In the genomic region with DNA sequence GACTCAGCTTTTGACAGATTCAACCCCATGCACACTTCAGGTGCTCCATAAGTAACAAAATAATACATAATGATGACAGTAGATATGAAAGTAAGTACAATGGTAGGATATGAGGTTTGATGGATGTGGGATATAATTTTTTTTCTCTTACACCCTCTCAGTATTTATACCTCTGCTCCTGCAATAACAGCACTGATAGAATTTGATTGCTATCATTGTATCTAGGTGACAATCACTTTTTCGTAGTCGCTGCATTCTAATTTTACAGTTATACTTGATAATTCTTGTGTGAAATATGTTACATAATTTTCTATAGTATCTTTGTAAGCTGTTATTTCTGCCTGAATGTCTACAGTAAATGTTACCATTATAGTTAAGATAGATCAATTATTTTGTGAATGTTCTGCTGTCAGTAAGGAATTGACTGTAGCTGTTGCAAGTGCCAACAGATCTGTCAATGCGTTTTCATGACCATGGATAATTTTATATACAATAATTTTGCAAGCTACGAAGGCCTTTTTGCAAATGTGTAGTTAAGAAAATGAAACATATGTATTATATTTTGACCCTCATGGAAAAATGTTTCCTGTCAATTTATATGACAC, we compare ENCODE assay signal across 10 cellular contexts.
"Had no signal": no experiment of that assay in that cellular context is flagged by ENCODE, and none has a peak within 500 bp of the region (broad histone marks: within the 10 kb centered on the region; RNA-seq: fewer than 3 reads in every experiment).

No MANE protein-coding gene starts in this region.

- H3K36me3 ChIP-seq: HAP-1 had no signal

- ATAC-seq: HCT116 had no signal

- FAIRE-seq: HTR-8/SVneo had no signal

- H3K9me3 ChIP-seq: HAP-1 had no signal

- H3K4me3 Mint-ChIP-seq: HFFc6 had no signal

- H3K27ac Mint-ChIP-seq: HFFc6 had no signal

- H3K9me3 Mint-ChIP-seq: HFFc6 had no signal

- H3K4me1 ChIP-seq: HAP-1 had no signal

- H3K27ac ChIP-seq: KMS-11 had no signal

- DNase-seq: GOT3, H7, HFFc6, IMR-90, Karpas-422, KBM-7 had no signal

- H3K4me2 ChIP-seq: KMS-11 had no signal

- H3K4me3 ChIP-seq: HAP-1 had no signal

- H3K9ac ChIP-seq: KMS-11 had no signal
